Comparison of ENCODE assay signal across 9 cellular contexts in the genomic region with DNA sequence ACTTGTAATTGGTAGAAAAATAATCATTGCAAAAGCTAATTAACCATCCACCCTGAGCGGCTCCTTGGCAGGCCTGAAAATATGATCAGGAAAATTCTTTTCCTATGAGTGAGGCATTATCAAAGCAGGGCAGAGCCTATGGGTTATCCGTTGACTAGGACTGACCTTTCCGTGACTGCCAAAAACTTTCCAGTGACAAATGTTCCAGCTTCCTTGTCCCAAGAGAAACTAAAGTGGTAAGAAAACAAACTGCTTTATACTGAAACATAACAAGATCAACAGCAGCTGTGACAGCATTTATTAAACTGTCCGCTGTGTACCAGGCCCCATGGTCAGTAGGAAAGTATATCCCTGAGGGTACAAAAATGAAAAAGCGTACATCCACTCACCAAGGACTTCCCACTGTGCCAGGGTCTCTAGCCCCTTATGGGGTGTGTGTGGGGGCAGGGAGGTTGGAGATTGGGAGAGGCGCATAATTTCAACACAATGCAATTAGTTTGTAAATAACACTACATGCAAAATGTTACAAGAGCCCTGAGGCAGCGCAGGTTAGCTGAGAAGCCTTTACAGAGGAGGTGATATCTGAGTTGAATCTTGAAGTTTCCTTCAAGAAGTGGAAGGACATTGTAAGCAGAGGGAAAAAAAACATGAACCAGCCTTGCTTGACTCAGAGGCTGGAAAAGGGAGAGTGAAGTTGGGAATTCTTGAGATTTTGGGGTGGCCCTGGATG. TPM values are rescaled to one million over a fixed set of nuclear protein-coding genes. Genes with fewer than 3 reads are reported as not detected.
DNase-seq lines count a peak whose midpoint lies in the region; ATAC-seq and TF ChIP-seq lines count a peak whose summit lies in the region.
"Had no signal": no experiment of that assay in that cellular context is flagged by ENCODE, and none has a peak within 500 bp of the region (broad histone marks: within the 10 kb centered on the region; RNA-seq: fewer than 3 reads in every experiment).

No MANE protein-coding gene starts in this region.

- no peak overlapping the region for H3K27ac Mint-ChIP-seq in WTC11

- no peak overlapping the region for H3K4me3 ChIP-seq in BLaER1 treated with 17β-estradiol and CSF1 and Interleukin-3, amounts not matched to agents 10 nM and 100 nM
- no peak overlapping the region for H3K4me3 ChIP-seq in esophagus squamous epithelium

- no peaks in the 10 kb centered on the region for H4K20me1 ChIP-seq in BLaER1 treated with 17β-estradiol and CSF1 and Interleukin-3, amounts not matched to agents 10 nM and 100 nM

- no peaks in the 10 kb centered on the region for H3K36me3 Mint-ChIP-seq in WTC11

- WGBS in esophagus squamous epithelium, 2 donors, result 41 to 46% methylated on average over 7 of the region's 7 CpGs

- DNase-seq in RPMI7951 (ENCODE audit: low read depth), result peak; percentile 86
- DNase-seq in esophagus squamous epithelium (lab: John Stamatoyannopoulos, UW), result no peak
- DNase-seq in omental fat pad (ENCODE audit: low spot score), result no peak
- no peak for DNase-seq in WTC11 (ENCODE audit: low spot score)
- no peak for DNase-seq in NCI-H345 treated with DMSO at 0.1 percent for 48 hours (lab: John Stamatoyannopoulos, UW; ENCODE audit: unreplicated experiment)
- DNase-seq: effector CD4-positive, alpha-beta T cell had no signal

- H3K4me2 ChIP-seq in BLaER1 treated with 17β-estradiol and CSF1 and Interleukin-3, amounts not matched to agents 10 nM and 100 nM, result peak overlapping the region; percentile 2 to 68 (median 40); a peak in 18 of 22 replicates

- peak in 1 of 6 experiments; percentile 3 for TF ChIP-seq CTCF in esophagus squamous epithelium (IDR thresholded peaks at IDR 0.05)
- no peak for TF ChIP-seq CTCF in omental fat pad (IDR thresholded peaks at IDR 0.05)
- TF ChIP-seq CTCF in WTC11 (IDR thresholded peaks at IDR 0.05), result no peak

- POLR2A ChIA-PET in WTC11 (lab: Charles Lee), result no interaction called here

- H3K9ac ChIP-seq in BLaER1 treated with 17β-estradiol and CSF1 and Interleukin-3, amounts not matched to agents 10 nM and 100 nM, result 0 out of 22 replicates have a peak overlapping the region, but pooled peaks of 2 of the 11 experiments have one; percentile 1 to 19

- H3K4me1 ChIP-seq in BLaER1 treated with 17β-estradiol and CSF1 and Interleukin-3, amounts not matched to agents 10 nM and 100 nM, result peaks cover 63 to 89% (median 69%) of the 10 kb centered on the region in 10 experiments
- H3K4me1 ChIP-seq in esophagus squamous epithelium, result peaks cover 29 to 69% (median 48%) of the 10 kb centered on the region in 3 donors

- intact Hi-C loops in esophagus squamous epithelium (cut with DNase I), result no loop called here

- no peak overlapping the region for H3K4me3 Mint-ChIP-seq in WTC11

- CTCF ChIA-PET in WTC11 (lab: Charles Lee), result interaction anchor here (0.6 to 1.5 kb wide), 3 partner anchors 100 to 330 kb away, joined by 3 to 4 read pairs (median 3); no protein-coding TSS in a partner anchor

- peak overlapping the region in 4 of 11 experiments; percentile 1 to 31 (median 16); a peak in 2 of 22 replicates for H3K27ac ChIP-seq in BLaER1 treated with 17β-estradiol and CSF1 and Interleukin-3, amounts not matched to agents 10 nM and 100 nM
- peak overlapping the region; percentile 82 to 92 (median 89) for H3K27ac ChIP-seq in esophagus squamous epithelium

- peaks cover 0 to 11% (median 0%) of the 10 kb centered on the region in 11 experiments; a peak in 6 of 22 replicates for H3K9me3 ChIP-seq in BLaER1 treated with 17β-estradiol and CSF1 and Interleukin-3, amounts not matched to agents 10 nM and 100 nM (replicated peaks in 1 of 11)
- no peaks in the 10 kb centered on the region for H3K9me3 ChIP-seq in esophagus squamous epithelium

- peaks cover 48% of the 10 kb centered on the region for H3K4me1 Mint-ChIP-seq in WTC11

- peaks cover 10% of the 10 kb centered on the region for H3K27me3 Mint-ChIP-seq in WTC11 (ENCODE audit: low read depth)

- no peaks in the 10 kb centered on the region for H3K9me3 Mint-ChIP-seq in WTC11

- TF ChIP-seq POLR2A in esophagus squamous epithelium (IDR thresholded peaks at IDR 0.05), result no peak

- H3K27me3 ChIP-seq in BLaER1 treated with 17β-estradiol and CSF1 and Interleukin-3, amounts not matched to agents 10 nM and 100 nM, result no peaks in the 10 kb centered on the region
- H3K27me3 ChIP-seq in esophagus squamous epithelium, result no peaks in the 10 kb centered on the region

- ATAC-seq in omental fat pad (ENCODE audit: low FRiP score) (peak; percentile 90), HG02885 (IDR thresholded peaks at IDR 0.05; ENCODE audit: poor library complexity, unreplicated experiment) (no peak), HG03571 (IDR thresholded peaks at IDR 0.05; ENCODE audit: unreplicated experiment) (no peak), WTC11 (no peak)

- H3K36me3 ChIP-seq in BLaER1 treated with 17β-estradiol and CSF1 and Interleukin-3, amounts not matched to agents 10 nM and 100 nM, result peaks cover 0 to 16% (median 0%) of the 10 kb centered on the region in 11 experiments; a peak in 2 of 22 replicates
- no peaks in the 10 kb centered on the region for H3K36me3 ChIP-seq in esophagus squamous epithelium

TF ChIP-seq in WTC11, 78 proteins besides CTCF, POLR2A, EP300 and RAD21:
- TF ChIP-seq GRHL2 (CRISPR knock-in tag; IDR thresholded peaks at IDR 0.05; ENCODE audit: insufficient replicate concordance, severe bottlenecking) (no peak), PRRX2 (CRISPR knock-in tag; IDR thresholded peaks at IDR 0.05) (no peak), PREB (CRISPR knock-in tag; IDR thresholded peaks at IDR 0.05; ENCODE audit: borderline replicate concordance) (no peak), ZNF317 (CRISPR knock-in tag; IDR thresholded peaks at IDR 0.05; ENCODE audit: borderline replicate concordance, low read depth) (no peak), ZNF263 (CRISPR knock-in tag; IDR thresholded peaks at IDR 0.05; ENCODE audit: low read depth) (no peak), ZNF423 (CRISPR knock-in tag; IDR thresholded peaks at IDR 0.05) (no peak), ATF6 (CRISPR knock-in tag; IDR thresholded peaks at IDR 0.05) (no peak)
- TF ChIP-seq, protein P1, sequence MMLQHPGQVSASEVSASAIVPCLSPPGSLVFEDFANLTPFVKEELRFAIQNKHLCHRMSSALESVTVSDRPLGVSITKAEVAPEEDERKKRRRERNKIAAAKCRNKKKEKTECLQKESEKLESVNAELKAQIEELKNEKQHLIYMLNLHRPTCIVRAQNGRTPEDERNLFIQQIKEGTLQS (CRISPR knock-in tag; conservative IDR thresholded peaks at IDR 0.05), result no peak
- TF ChIP-seq, protein P2, sequence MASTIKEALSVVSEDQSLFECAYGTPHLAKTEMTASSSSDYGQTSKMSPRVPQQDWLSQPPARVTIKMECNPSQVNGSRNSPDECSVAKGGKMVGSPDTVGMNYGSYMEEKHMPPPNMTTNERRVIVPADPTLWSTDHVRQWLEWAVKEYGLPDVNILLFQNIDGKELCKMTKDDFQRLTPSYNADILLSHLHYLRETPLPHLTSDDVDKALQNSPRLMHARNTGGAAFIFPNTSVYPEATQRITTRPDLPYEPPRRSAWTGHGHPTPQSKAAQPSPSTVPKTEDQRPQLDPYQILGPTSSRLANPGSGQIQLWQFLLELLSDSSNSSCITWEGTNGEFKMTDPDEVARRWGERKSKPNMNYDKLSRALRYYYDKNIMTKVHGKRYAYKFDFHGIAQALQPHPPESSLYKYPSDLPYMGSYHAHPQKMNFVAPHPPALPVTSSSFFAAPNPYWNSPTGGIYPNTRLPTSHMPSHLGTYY (CRISPR knock-in tag; IDR thresholded peaks at IDR 0.05), result no peak

RNA-seq across cellular contexts. Expression of gene LIPC, which starts 8.6 kb away (rescaled TPM):
- not detected in 2 replicates for total RNA-seq in RPMI7951 (2014; rRNA removed; shearing (Covaris generic))
- total RNA-seq in esophagus squamous epithelium, result 1 to 10 TPM in 1 of 4 donors, under 1 TPM in 2, not detected in 1; 0.27 to 1.1 (median 0.38) TPM
- under 1 TPM in 1 of 4 donors, not detected in 3; 0.46 TPM for total RNA-seq in omental fat pad
- total RNA-seq in WTC11 (2021), result not detected in 3 replicates
